In genomic region chr10:124717358-124717757, GRCh38 we compare ENCODE assay signal across 11 cellular contexts. TPM values are rescaled to one million over a fixed set of nuclear protein-coding genes. Genes with fewer than 3 reads are reported as not detected.
DNase-seq lines count a peak whose midpoint lies in the region; ATAC-seq, FAIRE-seq and TF ChIP-seq lines count a peak whose summit lies in the region.
"Had no signal": no experiment of that assay in that cellular context is flagged by ENCODE, and none has a peak within 500 bp of the region (broad histone marks: within the 10 kb centered on the region; RNA-seq: fewer than 3 reads in every experiment).

No MANE protein-coding gene starts in this region.

- H3K9me3 ChIP-seq in HepG2 (ENCODE audit: low read length) (no peaks in the 10 kb centered on the region), right lobe of liver (no peaks in the 10 kb centered on the region), mesenchymal stem cell (ENCODE audit: control insufficient read depth, low read length) (no peaks in the 10 kb centered on the region), small intestine (ENCODE audit: control insufficient read depth, low read depth) (no peaks in the 10 kb centered on the region)

- H3K14ac ChIP-seq in mesenchymal stem cell (ENCODE audit: low read length in 2 of 2) = no peak overlapping the region

- H3K9ac ChIP-seq in HepG2 (ENCODE audit: insufficient read depth, low read depth, low read length) (no peak overlapping the region), mesenchymal stem cell (ENCODE audit: low read length) (no peak overlapping the region)

- BruUV-seq in HepG2 (replicated peaks; lab: Mats Ljungman, UMichigan) = no TSS peak

- no peak overlapping the region for H3K4me3 Mint-ChIP-seq in activated naive CD8-positive, alpha-beta T cell treated with anti-CD3 and anti-CD28 coated beads, Interleukin-2, amount 50 U/mL, for 24 hours
- H3K4me3 Mint-ChIP-seq in nephron = peak overlapping the region in 2 of 3 experiments; percentile 1 to 65

- DNase-seq in HepG2 (ENCODE audit: low spot score) (no peak), right lobe of liver (no peak), mesenchymal stem cell (no peak), small intestine (no peak), NCI-H1694 (lab: John Stamatoyannopoulos, UW) (no peak)
- no peak for DNase-seq in activated naive CD8-positive, alpha-beta T cell treated with anti-CD3 and anti-CD28 coated beads, Interleukin-2, amount 50 U/mL, for 24 hours
- DNase-seq in stimulated activated CD4-positive, alpha-beta T cell treated with anti-CD3 and anti-CD28 coated beads, Interleukin-12 subunit alpha, Interleukin-12 subunit beta, amount 100 ng/mL, for 4 hours = no peak
- DNase-seq: amniotic stem cell, C1 segment of cervical spinal cord, NCI-H2029 treated with DMSO at 0.1 percent for 48 hours had no signal

- H3K27me3 Mint-ChIP-seq in activated naive CD8-positive, alpha-beta T cell treated with anti-CD3 and anti-CD28 coated beads, Interleukin-2, amount 50 U/mL, for 24 hours = peaks cover 4% of the 10 kb centered on the region
- no peaks in the 10 kb centered on the region for H3K27me3 Mint-ChIP-seq in nephron (ENCODE audit: low read depth)

- H3K9me3 Mint-ChIP-seq in activated naive CD8-positive, alpha-beta T cell treated with anti-CD3 and anti-CD28 coated beads, Interleukin-2, amount 50 U/mL, for 24 hours = no peaks in the 10 kb centered on the region
- H3K9me3 Mint-ChIP-seq in nephron = no peaks in the 10 kb centered on the region

- CTCF ChIA-PET in HepG2 (lab: Yijun Ruan, JAX; ENCODE audit: low intra/inter-chr PET ratio, low total read pairs) = no interaction called here

- H2AFZ ChIP-seq in HepG2 (ENCODE audit: low read length) (no peak overlapping the region), mesenchymal stem cell (ENCODE audit: low read depth, low read length) (no peak overlapping the region)

- peaks cover 70% of the 10 kb centered on the region for H3K4me1 ChIP-seq in HepG2 (ENCODE audit: insufficient read depth, low read length)
- peaks cover 0 to 45% (median 2%) of the 10 kb centered on the region in 4 donors for H3K4me1 ChIP-seq in right lobe of liver
- H3K4me1 ChIP-seq in mesenchymal stem cell (ENCODE audit: control insufficient read depth, insufficient read depth, low read depth, low read length) = peaks cover 8% of the 10 kb centered on the region
- H3K4me1 ChIP-seq in small intestine (ENCODE audit: control insufficient read depth in 2 of 2, insufficient read depth in 1 of 2, low read depth in 1 of 2, low read length in 1 of 2) = peaks cover 24 to 28% of the 10 kb centered on the region in 2 donors

- H3K27me3 ChIP-seq in HepG2 (ENCODE audit: control insufficient read depth in 1 of 2, insufficient read depth in 2 of 2, low read length in 2 of 2) (no peaks in the 10 kb centered on the region), right lobe of liver (no peaks in the 10 kb centered on the region), mesenchymal stem cell (ENCODE audit: control insufficient read depth in 1 of 2, insufficient read depth in 1 of 2, low read length in 2 of 2) (no peaks in the 10 kb centered on the region), small intestine (ENCODE audit: control insufficient read depth in 2 of 2, insufficient read depth in 2 of 2, low read length in 2 of 2) (no peaks in the 10 kb centered on the region)

- H3K79me2 ChIP-seq in HepG2 (ENCODE audit: insufficient read depth, low read length) = peaks cover 37% of the 10 kb centered on the region

- H2BK12ac ChIP-seq in mesenchymal stem cell (ENCODE audit: low read length in 2 of 2) = no peak overlapping the region

- TF ChIP-seq CTCF in HepG2 (CRISPR knock-in tag; IDR thresholded peaks at IDR 0.05) = no peak
- TF ChIP-seq CTCF in right lobe of liver (IDR thresholded peaks at IDR 0.05) = no peak
- TF ChIP-seq CTCF in nephron (IDR thresholded peaks at IDR 0.05; ENCODE audit: unreplicated experiment in 3 of 3) = no peak

- H4K91ac ChIP-seq in mesenchymal stem cell (ENCODE audit: low read length) = no peak overlapping the region

- ATAC-seq in HepG2 (no peak), right lobe of liver (no peak)
- ATAC-seq in activated naive CD8-positive, alpha-beta T cell treated with anti-CD3 and anti-CD28 coated beads, Interleukin-2, amount 50 U/mL, for 24 hours = no peak

- no peak for TF ChIP-seq POLR2A in HepG2 (IDR thresholded peaks at IDR 0.05; ENCODE audit: insufficient read depth in 1 of 2, low read depth in 2 of 2, low read length in 2 of 2)
- no peak for TF ChIP-seq POLR2A in right lobe of liver (IDR thresholded peaks at IDR 0.05)

- H3K36me3 ChIP-seq in HepG2 (replicated peaks in 1 of 2; ENCODE audit: control insufficient read depth in 1 of 2, insufficient read depth in 2 of 2, low read length in 2 of 2) = no peaks in the 10 kb centered on the region
- H3K36me3 ChIP-seq in right lobe of liver = no peaks in the 10 kb centered on the region
- peaks cover 0 to 23% of the 10 kb centered on the region in 2 experiments for H3K36me3 ChIP-seq in mesenchymal stem cell (ENCODE audit: control insufficient read depth in 1 of 2, insufficient read depth in 2 of 2, low read depth in 1 of 2, low read length in 2 of 2)
- peaks cover 0 to 2% of the 10 kb centered on the region in 2 donors for H3K36me3 ChIP-seq in small intestine (ENCODE audit: control insufficient read depth in 2 of 2, insufficient read depth in 2 of 2, low read length in 2 of 2)

- intact Hi-C loops in HepG2 (cut with micrococcal nuclease; ENCODE audit: unreplicated experiment) = no loop called here
- intact Hi-C loops in right lobe of liver (cut with DNase I) = no loop called here

- H3K4ac ChIP-seq in mesenchymal stem cell (ENCODE audit: low read depth in 1 of 2, low read length in 2 of 2) = no peak overlapping the region

- peaks cover 48% of the 10 kb centered on the region for H3K79me1 ChIP-seq in mesenchymal stem cell (replicated peaks; ENCODE audit: low read length, poor library complexity, severe bottlenecking)

- no peak for TF ChIP-seq RAD21 in HepG2 (CRISPR knock-in tag; IDR thresholded peaks at IDR 0.05)

- no peaks in the 10 kb centered on the region for H4K20me1 ChIP-seq in HepG2 (ENCODE audit: insufficient read depth, low read length)

- POLR2A ChIA-PET in HepG2 (lab: Yijun Ruan, JAX) = no interaction called here

- H3K18ac ChIP-seq in mesenchymal stem cell (ENCODE audit: low read depth in 1 of 2, low read length in 2 of 2) = no peak overlapping the region

- H3K4me1 Mint-ChIP-seq in activated naive CD8-positive, alpha-beta T cell treated with anti-CD3 and anti-CD28 coated beads, Interleukin-2, amount 50 U/mL, for 24 hours = peaks cover 93% of the 10 kb centered on the region
- H3K4me1 Mint-ChIP-seq in nephron = peaks cover 85% of the 10 kb centered on the region

- H3K4me2 ChIP-seq in HepG2 (ENCODE audit: low read depth, low read length) (no peak overlapping the region), mesenchymal stem cell (ENCODE audit: low read length, poor library complexity, severe bottlenecking) (no peak overlapping the region)

- H3K4me3 ChIP-seq in HepG2 (replicated peaks in 1 of 3; ENCODE audit: insufficient read depth in 1 of 3, low read depth in 2 of 3, low read length in 3 of 3) (no peak overlapping the region), right lobe of liver (no peak overlapping the region), mesenchymal stem cell (ENCODE audit: insufficient read depth in 1 of 2, low read depth in 1 of 2, low read length in 2 of 2) (no peak overlapping the region), small intestine (ENCODE audit: low read depth in 1 of 2, low read length in 2 of 2) (no peak overlapping the region)

- no peak for TF ChIP-seq EP300 in HepG2 (IDR thresholded peaks at IDR 0.05; ENCODE audit: low read depth in 2 of 2, low read length in 2 of 2)
- TF ChIP-seq EP300 in HepG2 (CRISPR knock-in tag; IDR thresholded peaks at IDR 0.05; ENCODE audit: borderline replicate concordance) = no peak

- in situ Hi-C loops in HepG2 (cut with HindIII; ENCODE audit: extremely low pct_ligation_motif_present, low pct_unique_long_range_greater_than_20kb) = no loop called here

- H3K27ac Mint-ChIP-seq in activated naive CD8-positive, alpha-beta T cell treated with anti-CD3 and anti-CD28 coated beads, Interleukin-2, amount 50 U/mL, for 24 hours = peak overlapping the region; percentile 85
- H3K27ac Mint-ChIP-seq in nephron = peak overlapping the region; percentile 52 to 88 (median 84)

- no peak overlapping the region for H2BK15ac ChIP-seq in mesenchymal stem cell (ENCODE audit: low read depth, poor library complexity, severe bottlenecking)

- H3K27ac ChIP-seq in HepG2 (ENCODE audit: extremely low read length, insufficient read depth, low read length) = no peak overlapping the region
- H3K27ac ChIP-seq in right lobe of liver = peak overlapping the region in 1 of 3 donors; percentile 56
- no peak overlapping the region for H3K27ac ChIP-seq in mesenchymal stem cell (ENCODE audit: low read length, poor library complexity, severe bottlenecking)
- peak overlapping the region in 1 of 2 donors; percentile 11 for H3K27ac ChIP-seq in small intestine (ENCODE audit: low read depth in 1 of 2, low read length in 1 of 2)

- no peak overlapping the region for H2BK5ac ChIP-seq in mesenchymal stem cell (ENCODE audit: low read depth, low read length, poor library complexity, severe bottlenecking)

- 90% methylated on average over 2 of the region's 5 CpGs for WGBS in HepG2 (ENCODE audit: low lambda C conversion rate)
- 80% methylated on average over 3 of the region's 5 CpGs for WGBS in right lobe of liver (ENCODE audit: insufficient coverage, low coverage, low lambda C conversion rate, missing lambda C conversion rate)
- 96% methylated on average over 5 of the region's 5 CpGs for WGBS in mesenchymal stem cell
- WGBS in small intestine, 3 donors = 94 to 95% (median 95%) methylated on average over 5 of the region's 5 CpGs

- H3K36me3 Mint-ChIP-seq in activated naive CD8-positive, alpha-beta T cell treated with anti-CD3 and anti-CD28 coated beads, Interleukin-2, amount 50 U/mL, for 24 hours (ENCODE audit: low read depth) = peaks cover 6% of the 10 kb centered on the region
- no peaks in the 10 kb centered on the region for H3K36me3 Mint-ChIP-seq in nephron (ENCODE audit: low read depth)

- H2AK5ac ChIP-seq in mesenchymal stem cell (ENCODE audit: low read length, severe bottlenecking) = no peak overlapping the region

- no peak overlapping the region for H2BK120ac ChIP-seq in mesenchymal stem cell (ENCODE audit: low read depth, low read length)

- H4K8ac ChIP-seq in mesenchymal stem cell (ENCODE audit: low read length) = no peak overlapping the region

- H3K23ac ChIP-seq in mesenchymal stem cell (ENCODE audit: low read length in 2 of 2) = no peak overlapping the region

- FAIRE-seq in HepG2 (lab: Jason Lieb, UNC) (no peak), small intestine (lab: Jason Lieb, UNC) (no peak)

RNA-seq across cellular contexts. Expression of gene FAM53B, which starts 26.8 kb away (rescaled TPM):
- 17.6 and 19.3 TPM in 2 replicates for total RNA-seq in HepG2 (2016; rRNA removed; fragmentation: Illumina TruSeq; extraction: Trizol)
- total RNA-seq in HepG2 (2016; cell fraction: cytosol; rRNA removed; fragmentation: Illumina TruSeq; extraction: Trizol; ENCODE audit: low read depth) = 37.4 and 40.4 TPM in 2 replicates
- total RNA-seq in HepG2 (2016; cell fraction: insoluble cytoplasmic fraction; rRNA removed; fragmentation: Illumina TruSeq; extraction: Trizol) = 15.2 and 19.1 TPM in 2 replicates
- total RNA-seq in HepG2 (2016; cell fraction: membrane; rRNA removed; fragmentation: Illumina TruSeq; extraction: Trizol) = 19.0 and 21.2 TPM in 2 replicates
- total RNA-seq in HepG2 (2016; cell fraction: nucleus; rRNA removed; fragmentation: Illumina TruSeq; extraction: Trizol) = 13.6 and 18.0 TPM in 2 replicates
- 5.8 and 6.4 TPM in 2 replicates for polyA plus RNA-seq in HepG2 (2011; rRNA removed)
- polyA plus RNA-seq in HepG2 (2011; cell fraction: cytosol; rRNA removed) = 4.7 and 7.2 TPM in 2 replicates
- 7.7 and 11.9 TPM in 2 replicates for polyA plus RNA-seq in HepG2 (2011; cell fraction: nucleus; rRNA removed)
- polyA plus RNA-seq in HepG2 (2012) = 3.5 and 5.6 TPM in 2 replicates
- polyA plus RNA-seq in HepG2 (2016; cell fraction: cytosol; fragmentation: Illumina TruSeq; extraction: Trizol; ENCODE audit: low read depth) = 0.71 and 0.72 TPM in 2 replicates
- 10.3 and 11.4 TPM in 2 replicates for polyA plus RNA-seq in HepG2 (2016; cell fraction: insoluble cytoplasmic fraction; fragmentation: Illumina TruSeq; extraction: Trizol; ENCODE audit: low read depth)
- polyA plus RNA-seq in HepG2 (2016; cell fraction: membrane; fragmentation: Illumina TruSeq; extraction: Trizol; ENCODE audit: low read depth) = 3.6 and 4.1 TPM in 2 replicates
- 13.5 and 14.8 TPM in 2 replicates for polyA plus RNA-seq in HepG2 (2016; cell fraction: nucleus; fragmentation: Illumina TruSeq; extraction: Trizol; ENCODE audit: insufficient read depth, low read depth)
- 28.7 and 33.7 TPM in 2 replicates for polyA minus RNA-seq in HepG2 (2011; rRNA and poly(A)+ RNA removed; ENCODE audit: low replicate concordance)
- 7.5 and 12.7 TPM in 2 replicates for polyA minus RNA-seq in HepG2 (2011; cell fraction: cytosol; rRNA and poly(A)+ RNA removed)
- polyA minus RNA-seq in HepG2 (2011; cell fraction: nucleus; rRNA and poly(A)+ RNA removed) = 9.5 and 10.1 TPM in 2 replicates
- 10 to 100 TPM in 1 of 6 experiments, 1 to 10 TPM in 5; 4.4 to 10.8 (median 4.8) TPM for total RNA-seq in right lobe of liver
- 8.0 TPM for polyA plus RNA-seq in mesenchymal stem cell (2013, experiment 1 of 2)
- 7.7 TPM for polyA plus RNA-seq in mesenchymal stem cell (2013, experiment 2 of 2)
- polyA plus RNA-seq in small intestine = 10 to 100 TPM; 15.1 to 30.2 (median 18.8) TPM
